In the genomic region with DNA sequence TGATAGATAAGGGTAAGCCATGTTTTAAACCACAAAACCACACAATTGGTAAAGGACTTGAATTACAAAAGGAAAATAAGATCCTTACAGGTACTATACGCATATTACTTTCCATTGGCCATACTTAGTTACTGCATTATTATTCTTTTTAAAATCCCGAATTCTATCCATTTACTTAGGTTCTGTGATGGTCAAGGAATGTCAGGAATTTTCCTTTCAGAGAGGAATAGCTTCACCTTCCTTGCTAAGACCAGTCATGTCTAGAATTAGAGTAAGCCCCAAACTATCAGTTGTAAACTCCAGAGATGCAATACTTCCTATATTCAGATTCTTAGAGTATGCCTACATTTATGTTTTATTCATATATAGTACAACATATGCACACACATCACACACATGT, we compare ENCODE assay signal across 1 cellular context.
TF ChIP-seq lines count a peak whose summit lies in the region.

No MANE protein-coding gene starts in this region.

TF ChIP-seq in WTC11, 78 proteins besides CTCF, POLR2A, EP300 and RAD21 (continued from another document):
- TF ChIP-seq, protein P1, sequence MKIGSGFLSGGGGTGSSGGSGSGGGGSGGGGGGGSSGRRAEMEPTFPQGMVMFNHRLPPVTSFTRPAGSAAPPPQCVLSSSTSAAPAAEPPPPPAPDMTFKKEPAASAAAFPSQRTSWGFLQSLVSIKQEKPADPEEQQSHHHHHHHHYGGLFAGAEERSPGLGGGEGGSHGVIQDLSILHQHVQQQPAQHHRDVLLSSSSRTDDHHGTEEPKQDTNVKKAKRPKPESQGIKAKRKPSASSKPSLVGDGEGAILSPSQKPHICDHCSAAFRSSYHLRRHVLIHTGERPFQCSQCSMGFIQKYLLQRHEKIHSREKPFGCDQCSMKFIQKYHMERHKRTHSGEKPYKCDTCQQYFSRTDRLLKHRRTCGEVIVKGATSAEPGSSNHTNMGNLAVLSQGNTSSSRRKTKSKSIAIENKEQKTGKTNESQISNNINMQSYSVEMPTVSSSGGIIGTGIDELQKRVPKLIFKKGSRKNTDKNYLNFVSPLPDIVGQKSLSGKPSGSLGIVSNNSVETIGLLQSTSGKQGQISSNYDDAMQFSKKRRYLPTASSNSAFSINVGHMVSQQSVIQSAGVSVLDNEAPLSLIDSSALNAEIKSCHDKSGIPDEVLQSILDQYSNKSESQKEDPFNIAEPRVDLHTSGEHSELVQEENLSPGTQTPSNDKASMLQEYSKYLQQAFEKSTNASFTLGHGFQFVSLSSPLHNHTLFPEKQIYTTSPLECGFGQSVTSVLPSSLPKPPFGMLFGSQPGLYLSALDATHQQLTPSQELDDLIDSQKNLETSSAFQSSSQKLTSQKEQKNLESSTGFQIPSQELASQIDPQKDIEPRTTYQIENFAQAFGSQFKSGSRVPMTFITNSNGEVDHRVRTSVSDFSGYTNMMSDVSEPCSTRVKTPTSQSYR (CRISPR knock-in tag; IDR thresholded peaks at IDR 0.05): no peak
- no peak for TF ChIP-seq ZNF232 (CRISPR knock-in tag; IDR thresholded peaks at IDR 0.05)
- TF ChIP-seq, protein P2, sequence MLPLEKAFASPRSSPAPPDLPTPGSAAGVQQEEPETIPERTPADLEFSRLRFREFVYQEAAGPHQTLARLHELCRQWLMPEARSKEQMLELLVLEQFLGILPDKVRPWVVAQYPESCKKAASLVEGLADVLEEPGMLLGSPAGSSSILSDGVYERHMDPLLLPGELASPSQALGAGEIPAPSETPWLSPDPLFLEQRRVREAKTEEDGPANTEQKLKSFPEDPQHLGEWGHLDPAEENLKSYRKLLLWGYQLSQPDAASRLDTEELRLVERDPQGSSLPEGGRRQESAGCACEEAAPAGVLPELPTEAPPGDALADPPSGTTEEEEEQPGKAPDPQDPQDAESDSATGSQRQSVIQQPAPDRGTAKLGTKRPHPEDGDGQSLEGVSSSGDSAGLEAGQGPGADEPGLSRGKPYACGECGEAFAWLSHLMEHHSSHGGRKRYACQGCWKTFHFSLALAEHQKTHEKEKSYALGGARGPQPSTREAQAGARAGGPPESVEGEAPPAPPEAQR (CRISPR knock-in tag; IDR thresholded peaks at IDR 0.05): no peak
- TF ChIP-seq, protein P3, sequence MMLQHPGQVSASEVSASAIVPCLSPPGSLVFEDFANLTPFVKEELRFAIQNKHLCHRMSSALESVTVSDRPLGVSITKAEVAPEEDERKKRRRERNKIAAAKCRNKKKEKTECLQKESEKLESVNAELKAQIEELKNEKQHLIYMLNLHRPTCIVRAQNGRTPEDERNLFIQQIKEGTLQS (CRISPR knock-in tag; conservative IDR thresholded peaks at IDR 0.05): no peak
- TF ChIP-seq, protein P4, sequence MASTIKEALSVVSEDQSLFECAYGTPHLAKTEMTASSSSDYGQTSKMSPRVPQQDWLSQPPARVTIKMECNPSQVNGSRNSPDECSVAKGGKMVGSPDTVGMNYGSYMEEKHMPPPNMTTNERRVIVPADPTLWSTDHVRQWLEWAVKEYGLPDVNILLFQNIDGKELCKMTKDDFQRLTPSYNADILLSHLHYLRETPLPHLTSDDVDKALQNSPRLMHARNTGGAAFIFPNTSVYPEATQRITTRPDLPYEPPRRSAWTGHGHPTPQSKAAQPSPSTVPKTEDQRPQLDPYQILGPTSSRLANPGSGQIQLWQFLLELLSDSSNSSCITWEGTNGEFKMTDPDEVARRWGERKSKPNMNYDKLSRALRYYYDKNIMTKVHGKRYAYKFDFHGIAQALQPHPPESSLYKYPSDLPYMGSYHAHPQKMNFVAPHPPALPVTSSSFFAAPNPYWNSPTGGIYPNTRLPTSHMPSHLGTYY (CRISPR knock-in tag; IDR thresholded peaks at IDR 0.05): no peak
- no peak for TF ChIP-seq PRRX2 (CRISPR knock-in tag; IDR thresholded peaks at IDR 0.05)
- TF ChIP-seq, protein P5, sequence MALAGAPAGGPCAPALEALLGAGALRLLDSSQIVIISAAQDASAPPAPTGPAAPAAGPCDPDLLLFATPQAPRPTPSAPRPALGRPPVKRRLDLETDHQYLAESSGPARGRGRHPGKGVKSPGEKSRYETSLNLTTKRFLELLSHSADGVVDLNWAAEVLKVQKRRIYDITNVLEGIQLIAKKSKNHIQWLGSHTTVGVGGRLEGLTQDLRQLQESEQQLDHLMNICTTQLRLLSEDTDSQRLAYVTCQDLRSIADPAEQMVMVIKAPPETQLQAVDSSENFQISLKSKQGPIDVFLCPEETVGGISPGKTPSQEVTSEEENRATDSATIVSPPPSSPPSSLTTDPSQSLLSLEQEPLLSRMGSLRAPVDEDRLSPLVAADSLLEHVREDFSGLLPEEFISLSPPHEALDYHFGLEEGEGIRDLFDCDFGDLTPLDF (CRISPR knock-in tag; IDR thresholded peaks at IDR 0.05): no peak
- TF ChIP-seq ZNF396 (CRISPR knock-in tag; IDR thresholded peaks at IDR 0.05; ENCODE audit: borderline replicate concordance): no peak
- no peak for TF ChIP-seq SOX15 (CRISPR knock-in tag; IDR thresholded peaks at IDR 0.05)
- TF ChIP-seq TEAD1 (CRISPR knock-in tag; IDR thresholded peaks at IDR 0.05): no peak
